In genomic region chr10:66809402-66809801, GRCh38 we compare ENCODE assay signal across 8 cellular contexts.
"Had no signal": no experiment of that assay in that cellular context is flagged by ENCODE, and none has a peak within 500 bp of the region (broad histone marks: within the 10 kb centered on the region; RNA-seq: fewer than 3 reads in every experiment).

No MANE protein-coding gene starts in this region.

- H3K27ac Mint-ChIP-seq: GM23338, H9 had no signal

- H3K4me3 Mint-ChIP-seq: GM23338, H9 had no signal

- FAIRE-seq: H1, H54, HTR-8/SVneo, K562 had no signal

- DNase-seq: H9, HCEC 1CT, IMR-90 had no signal

- H2AFZ ChIP-seq: GM23338 had no signal

- H3K4me3 ChIP-seq: GM23338, K562 had no signal

- H3K4me2 ChIP-seq: GM23338 had no signal

- ATAC-seq: GM23338, K562 had no signal
